In genomic region chr11:102139081-102139498, GRCh38 we compare ENCODE assay signal across 9 cellular contexts. TPM values are rescaled to one million over a fixed set of nuclear protein-coding genes. Genes with fewer than 3 reads are reported as not detected.
DNase-seq lines count a peak whose midpoint lies in the region; TF ChIP-seq lines count a peak whose summit lies in the region.
"Had no signal": no experiment of that assay in that cellular context is flagged by ENCODE, and none has a peak within 500 bp of the region (broad histone marks: within the 10 kb centered on the region; RNA-seq: fewer than 3 reads in every experiment).

No MANE protein-coding gene starts in this region.

- WGBS in mesodermal cell (ENCODE audit: insufficient coverage in 2 of 2), 2 experiments = 58 to 63% methylated on average over 1 to 2 of the region's 3 CpGs

- H3K9me3 ChIP-seq in AG04450 (ENCODE audit: control insufficient read depth, insufficient read depth, low read length) (no peaks in the 10 kb centered on the region), mesodermal cell (ENCODE audit: control insufficient read depth, low read length) (no peaks in the 10 kb centered on the region), MM.1S (replicated peaks; ENCODE audit: insufficient read depth, low read length) (no peaks in the 10 kb centered on the region)

- CTCF ChIA-PET in AG04450 (lab: Charles Lee) = no interaction called here

- peaks cover 16% of the 10 kb centered on the region for H3K4me1 ChIP-seq in mesodermal cell (ENCODE audit: control insufficient read depth, insufficient read depth, low read length, poor library complexity, severe bottlenecking)
- H3K4me1 ChIP-seq in MM.1S (ENCODE audit: low read length) = no peaks in the 10 kb centered on the region
- H3K4me1 ChIP-seq: BLaER1 treated with 17β-estradiol and CSF1 and Interleukin-3, amounts not matched to agents 10 nM and 100 nM had no signal

- DNase-seq in AG04450 (ENCODE audit: low read depth, low spot score) = peak; percentile 57
- peak; percentile 70 for DNase-seq in RKO (ENCODE audit: low spot score)
- DNase-seq in fibroblast of gingiva (ENCODE audit: low read depth) = peak; percentile 70
- no peak for DNase-seq in MM.1S
- DNase-seq in NCI-H524 (lab: John Stamatoyannopoulos, UW) = no peak
- no peak for DNase-seq in hypothalamus (lab: John Stamatoyannopoulos, UW)
- no peak for DNase-seq in hippocampal formation (lab: John Stamatoyannopoulos, UW)

- peak overlapping the region; percentile 78 for H3K27ac ChIP-seq in AG04450 (ENCODE audit: low read depth, low read length)
- peak overlapping the region; percentile 65 for H3K27ac ChIP-seq in mesodermal cell (ENCODE audit: low read depth, low read length, severe bottlenecking)
- H3K27ac ChIP-seq in MM.1S (ENCODE audit: low read length) = no peak overlapping the region
- H3K27ac ChIP-seq: BLaER1 treated with 17β-estradiol and CSF1 and Interleukin-3, amounts not matched to agents 10 nM and 100 nM had no signal

- H2AFZ ChIP-seq in MM.1S (ENCODE audit: low read length) = no peak overlapping the region

- no peaks in the 10 kb centered on the region for H3K9me2 ChIP-seq in MM.1S (replicated peaks; ENCODE audit: insufficient read depth, low read length)

- H3K36me3 ChIP-seq in mesodermal cell (ENCODE audit: control insufficient read depth, insufficient read depth, low read length) (peaks cover 45% of the 10 kb centered on the region), MM.1S (replicated peaks; ENCODE audit: insufficient read depth, low read length) (no peaks in the 10 kb centered on the region)

- POLR2A ChIA-PET in AG04450 (lab: Yijun Ruan, JAX) = interaction anchor here (0.6 to 1.0 kb wide), 6 partner anchors 12 to 1452 kb away, joined by 3 to 4 read pairs (median 4); no protein-coding TSS in a partner anchor

- TF ChIP-seq CTCF in AG04450 (IDR thresholded peaks at IDR 0.05; ENCODE audit: low read depth, low read length) (no peak), MM.1S (IDR thresholded peaks at IDR 0.05; ENCODE audit: low read length) (no peak)

- H3K9ac ChIP-seq in MM.1S (ENCODE audit: low read length) = no peak overlapping the region
- H3K9ac ChIP-seq: BLaER1 treated with 17β-estradiol and CSF1 and Interleukin-3, amounts not matched to agents 10 nM and 100 nM had no signal

- H4K20me1 ChIP-seq in MM.1S (ENCODE audit: insufficient read depth, low read length) = no peaks in the 10 kb centered on the region
- H4K20me1 ChIP-seq: BLaER1 treated with 17β-estradiol and CSF1 and Interleukin-3, amounts not matched to agents 10 nM and 100 nM had no signal

- H3K27me3 ChIP-seq in AG04450 (ENCODE audit: control insufficient read depth, insufficient read depth, low read length) (no peaks in the 10 kb centered on the region), MM.1S (replicated peaks; ENCODE audit: insufficient read depth, low read length) (no peaks in the 10 kb centered on the region)

- no peaks in the 10 kb centered on the region for H3K79me2 ChIP-seq in MM.1S (ENCODE audit: low read length)

- H3F3A ChIP-seq in MM.1S (ENCODE audit: insufficient read depth, low read length) = no peaks in the 10 kb centered on the region

- H3K4me3 ChIP-seq in AG04450 (ENCODE audit: low read depth, low read length) = peak overlapping the region; percentile 17
- no peak overlapping the region for H3K4me3 ChIP-seq in mesodermal cell (ENCODE audit: extremely low read depth, insufficient read depth, low read length, poor library complexity, severe bottlenecking)
- H3K4me3 ChIP-seq in MM.1S (ENCODE audit: low read length) = no peak overlapping the region
- H3K4me3 ChIP-seq: BLaER1 treated with 17β-estradiol and CSF1 and Interleukin-3, amounts not matched to agents 10 nM and 100 nM had no signal

- no peak overlapping the region for H3K4me2 ChIP-seq in MM.1S (ENCODE audit: low read depth, low read length)
- H3K4me2 ChIP-seq: BLaER1 treated with 17β-estradiol and CSF1 and Interleukin-3, amounts not matched to agents 10 nM and 100 nM had no signal

RNA-seq across cellular contexts. Expression of gene YAP1, which starts 28.8 kb away (rescaled TPM):
- 117 and 144 TPM in 2 replicates for polyA plus RNA-seq in AG04450 (2011; rRNA removed)
- 341 and 355 TPM in 2 replicates for polyA minus RNA-seq in AG04450 (2011; rRNA and poly(A)+ RNA removed)
- 137 TPM for polyA plus RNA-seq in mesodermal cell (2013, experiment 1 of 2)
- polyA plus RNA-seq in mesodermal cell (2013, experiment 2 of 2) = 131 TPM

Comparison
In these comparisons a context has a peak if more than half of its experiments do, and no peak if none do; other contexts are left out.
1. DNase-seq: peak in AG04450 (single experiment), RKO (single experiment) and fibroblast of gingiva (single experiment); none in MM.1S (single experiment), NCI-H524 (0 of 2), hypothalamus (0 of 51) and hippocampal formation (0 of 2).